Comparison of ENCODE assay signal across 9 cellular contexts in the genomic region with DNA sequence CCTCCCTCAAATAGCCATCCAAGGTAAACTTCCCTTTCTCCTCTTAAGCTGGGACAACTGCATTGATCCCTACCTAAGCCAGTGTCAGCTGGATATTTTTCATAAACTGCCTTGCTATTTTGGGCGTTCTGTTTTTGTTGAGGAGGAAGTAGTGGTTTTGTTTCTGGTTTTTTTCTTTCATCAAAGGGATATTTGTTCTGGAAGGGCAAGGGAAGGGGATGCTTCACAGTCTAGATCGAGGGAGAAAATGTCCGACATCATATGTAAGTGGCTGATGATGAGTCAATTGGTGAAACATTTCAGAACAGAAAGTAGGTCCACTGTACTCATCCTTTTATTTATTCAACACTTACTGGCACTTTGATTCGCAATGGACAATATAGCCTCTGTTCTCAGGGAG. TPM values are rescaled to one million over a fixed set of nuclear protein-coding genes. Genes with fewer than 3 reads are reported as not detected.
DNase-seq lines count a peak whose midpoint lies in the region; ATAC-seq and TF ChIP-seq lines count a peak whose summit lies in the region.
"Had no signal": no experiment of that assay in that cellular context is flagged by ENCODE, and none has a peak within 500 bp of the region (broad histone marks: within the 10 kb centered on the region; RNA-seq: fewer than 3 reads in every experiment).

No MANE protein-coding gene starts in this region.

- H3K9me3 ChIP-seq in right atrium auricular region: no peaks in the 10 kb centered on the region

- no peak for DNase-seq in right atrium auricular region (ENCODE audit: low spot score)
- no peak for DNase-seq in left cardiac atrium
- peak; percentile 78 for DNase-seq in iris pigment epithelial cell (ENCODE audit: low read depth)
- no peak for DNase-seq in middle frontal gyrus (ENCODE audit: extremely low spot score, low spot score)
- no peak for DNase-seq in RKO (ENCODE audit: low spot score)
- DNase-seq: immature natural killer cell had no signal

- no peak for TF ChIP-seq CTCF in right atrium auricular region (IDR thresholded peaks at IDR 0.05)

- peak overlapping the region; percentile 18 to 39 for H3K27ac ChIP-seq in right atrium auricular region
- H3K27ac ChIP-seq in angular gyrus (ENCODE audit: low read depth, low read length): peak overlapping the region; percentile 74

- H3K27me3 ChIP-seq in right atrium auricular region: no peaks in the 10 kb centered on the region

- intact Hi-C loops in left cardiac atrium (cut with DNase I): no loop called here

- H3K4me3 ChIP-seq in right atrium auricular region: no peak overlapping the region

- H3K4me1 ChIP-seq in right atrium auricular region: peaks cover 0 to 75% of the 10 kb centered on the region in 2 donors

- ATAC-seq in left cardiac atrium (no peak), HG02870 (IDR thresholded peaks at IDR 0.05; ENCODE audit: unreplicated experiment) (no peak), GM21390 (IDR thresholded peaks at IDR 0.05; ENCODE audit: unreplicated experiment) (no peak)

- peaks cover 5% of the 10 kb centered on the region for H3K36me3 ChIP-seq in right atrium auricular region

RNA-seq across cellular contexts. Expression of a gene that starts 31.0 kb away (rescaled TPM):
- total RNA-seq in right atrium auricular region (10 to 100 TPM; 51.8 to 58.9 TPM), left cardiac atrium (10 to 100 TPM; 38.6 to 80.7 TPM)
